18 cellular contexts compared by ENCODE assay signal in the genomic region with DNA sequence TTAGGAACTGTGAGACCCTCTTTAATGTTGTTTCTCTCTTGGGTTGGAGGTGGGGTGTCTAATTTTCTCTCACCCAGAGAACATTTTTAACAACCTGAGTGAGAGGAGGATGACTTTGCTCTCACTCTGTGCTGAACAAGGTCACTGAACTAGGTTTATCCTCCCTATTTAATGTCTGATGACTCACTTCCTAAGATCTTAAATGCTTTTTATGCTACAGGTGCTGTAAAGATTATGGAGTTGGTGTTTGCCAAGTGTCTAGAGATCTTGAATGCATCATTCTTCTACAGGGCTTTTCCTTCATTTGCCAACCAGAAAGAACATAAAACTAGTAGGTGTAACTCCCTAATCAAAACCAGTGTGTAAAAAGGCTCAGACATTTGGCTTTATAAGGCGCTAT.
DNase-seq lines count a peak whose midpoint lies in the region; ATAC-seq and TF ChIP-seq lines count a peak whose summit lies in the region.
"Had no signal": no experiment of that assay in that cellular context is flagged by ENCODE, and none has a peak within 500 bp of the region (broad histone marks: within the 10 kb centered on the region; RNA-seq: fewer than 3 reads in every experiment).

No MANE protein-coding gene starts in this region.

- CTCF ChIA-PET in mammary epithelial cell (lab: Charles Lee; ENCODE audit: low non-redundant PET): no interaction called here

- no peak overlapping the region for H3K4me2 ChIP-seq in mammary epithelial cell (ENCODE audit: insufficient read depth, low read depth, low read length)

- H3K79me2 ChIP-seq in mammary epithelial cell (ENCODE audit: insufficient read depth, low read length): no peaks in the 10 kb centered on the region

- H3K4me1 ChIP-seq in mammary epithelial cell (ENCODE audit: insufficient read depth, low read length): no peaks in the 10 kb centered on the region
- H3K4me1 ChIP-seq: SJCRH30 had no signal

- no peaks in the 10 kb centered on the region for H3K9me3 ChIP-seq in mammary epithelial cell (replicated peaks; ENCODE audit: insufficient read depth, low read length)
- H3K9me3 ChIP-seq: SJCRH30 had no signal

- 94% methylated on average over 1 of the region's 1 CpG for WGBS in mammary epithelial cell (ENCODE audit: low coverage, missing lambda C conversion rate)

- H3K27me3 ChIP-seq in mammary epithelial cell (ENCODE audit: insufficient read depth, low read length): no peaks in the 10 kb centered on the region

- H3K36me3 ChIP-seq in mammary epithelial cell (ENCODE audit: insufficient read depth, low read length): no peaks in the 10 kb centered on the region
- H3K36me3 ChIP-seq: SJCRH30 had no signal

- H3K4me3 ChIP-seq in mammary epithelial cell (replicated peaks in 1 of 3; ENCODE audit: insufficient read depth in 1 of 3, low read depth in 2 of 3, low read length in 3 of 3): no peak overlapping the region
- H3K4me3 ChIP-seq: GM12878, SJCRH30 had no signal

- dilution Hi-C loops in mammary epithelial cell (cut with HindIII; ENCODE audit: low sequenced_read_pairs): no loop called here

- TF ChIP-seq CTCF in mammary epithelial cell (conservative IDR thresholded peaks at IDR 0.05 in 1 of 2, IDR thresholded peaks at IDR 0.05 in 1 of 2; ENCODE audit: extremely low read depth in 1 of 2, insufficient read depth in 1 of 2, low read depth in 1 of 2, low read length in 2 of 2): no peak

- H2AFZ ChIP-seq in mammary epithelial cell (ENCODE audit: low read depth, low read length): no peak overlapping the region

- peak; percentile 100 for ATAC-seq in left colon
- no peak for ATAC-seq in HG02870 (IDR thresholded peaks at IDR 0.05; ENCODE audit: unreplicated experiment)
- no peak for ATAC-seq in GM21367 (IDR thresholded peaks at IDR 0.05; ENCODE audit: unreplicated experiment)
- ATAC-seq: GM12878 had no signal

- H3K27ac ChIP-seq in mammary epithelial cell (ENCODE audit: insufficient read depth, low read depth, low read length): no peak overlapping the region
- H3K27ac ChIP-seq: 22Rv1, SJCRH30 had no signal

- DNase-seq in DMS53 (lab: John Stamatoyannopoulos, UW): peak; percentile 36
- DNase-seq in DMS53 treated with DMSO at 0.1 percent for 48 hours (lab: John Stamatoyannopoulos, UW; ENCODE audit: unreplicated experiment): no peak
- DNase-seq in M059J (ENCODE audit: low read depth): peak; percentile 8
- DNase-seq in mammary epithelial cell: peak; percentile 14
- no peak for DNase-seq in left colon
- no peak for DNase-seq in NCI-H510A treated with DMSO at 0.1 percent for 48 hours (lab: John Stamatoyannopoulos, UW)
- DNase-seq: CD4-positive, alpha-beta memory T cell; GDM1; GOT3; Kasumi-1; NCI-H1417 treated with DMSO at 0.1 percent for 48 hours; NCI-H1930; NCI-H524; SJCRH30 had no signal

- no peaks in the 10 kb centered on the region for H4K20me1 ChIP-seq in mammary epithelial cell (ENCODE audit: insufficient read depth, low read length)

- H3K9ac ChIP-seq in mammary epithelial cell (ENCODE audit: insufficient read depth, low read length): no peak overlapping the region

- in situ Hi-C loops in mammary epithelial cell (cut with MboI; ENCODE audit: low sequenced_read_pairs in 2 of 2): no loop called here

- intact Hi-C loops in mammary epithelial cell (cut with micrococcal nuclease) (no loop called here), left colon (cut with DNase I, micrococcal nuclease) (no loop called here)

- BruUV-seq in mammary epithelial cell (replicated peaks; lab: Mats Ljungman, UMichigan): no TSS peak

Comparison
In these comparisons a context has a peak if more than half of its experiments do, and no peak if none do; other contexts are left out.
1. DNase-seq: peak in DMS53 (single experiment), M059J (single experiment) and mammary epithelial cell (single experiment); none in DMS53 treated with DMSO at 0.1 percent for 48 hours (single experiment), left colon (0 of 2) and NCI-H510A treated with DMSO at 0.1 percent for 48 hours (single experiment).